21 cellular contexts compared by ENCODE assay signal in the genomic region with DNA sequence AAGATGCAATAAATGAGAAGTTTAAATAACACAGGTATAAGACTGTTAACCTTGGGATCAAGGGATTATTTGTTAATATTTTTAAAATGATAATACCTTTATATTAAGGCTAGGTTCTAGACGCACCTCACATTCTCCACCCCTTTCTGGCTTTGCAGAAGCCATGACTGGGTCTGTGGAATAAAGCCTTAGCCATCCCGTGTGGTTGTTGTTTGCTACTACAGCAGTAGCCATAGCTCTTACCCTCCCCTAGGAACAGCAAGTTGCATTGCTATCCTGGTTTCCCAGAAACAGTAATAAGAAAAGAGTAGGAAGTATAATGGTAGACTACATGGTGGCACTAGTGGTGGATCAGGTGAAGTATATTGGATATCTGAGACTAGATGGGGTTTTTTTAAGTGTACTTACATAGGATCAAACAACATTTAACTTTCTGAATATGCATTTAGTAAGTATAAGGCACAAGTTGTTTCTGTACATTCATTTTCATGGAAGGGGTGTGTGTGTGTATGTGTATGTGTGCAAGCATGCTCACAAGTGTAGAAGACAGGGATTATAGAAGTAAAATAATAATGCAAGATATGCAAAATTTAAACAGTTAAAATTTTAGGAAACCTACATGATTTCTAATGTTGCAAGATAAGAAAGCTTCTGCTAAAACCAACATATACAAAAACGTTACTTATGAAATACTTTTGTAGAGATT.
A peak's percentile ranks its signal among the peaks of the same experiment; 100 is the strongest.
DNase-seq lines count a peak whose midpoint lies in the region; ATAC-seq and TF ChIP-seq lines count a peak whose summit lies in the region.
"Had no signal": no experiment of that assay in that cellular context is flagged by ENCODE, and none has a peak within 500 bp of the region (broad histone marks: within the 10 kb centered on the region; RNA-seq: fewer than 3 reads in every experiment).

No MANE protein-coding gene starts in this region.

- DNase-seq in G401 (ENCODE audit: low spot score), result peak; percentile 9
- peak; percentile 3 for DNase-seq in NAMALWA (ENCODE audit: low spot score)
- DNase-seq in choroid plexus epithelial cell (ENCODE audit: low read depth), result no peak
- no peak for DNase-seq in nephron progenitor cell
- DNase-seq in activated CD4-positive, alpha-beta T cell treated with anti-CD3 and anti-CD28 coated beads, Interleukin-2, amount 10 ng/mL, durations not matched to agents 7 days and 5 days, result no peak
- no peak for DNase-seq in NCI-H187 treated with DMSO at 0.1 percent for 48 hours (lab: John Stamatoyannopoulos, UW)
- DNase-seq in MM.1S, result no peak
- DNase-seq: activated B cell treated with CpG ODN at 0.5 μM for 24 hours; activated CD8-positive, alpha-beta memory T cell treated with anti-CD3 and anti-CD28 coated beads for 24 hours; activated naive CD8-positive, alpha-beta T cell treated with anti-CD3 and anti-CD28 coated beads, Interleukin-2, amount 50 U/mL, for 24 hours; central memory CD4-positive, alpha-beta T cell; effector CD8-positive, alpha-beta T cell; left colon; mucosa of descending colon; NCI-H146; Right ventricle myocardium superior; stimulated activated CD4-positive, alpha-beta T cell treated with anti-CD3 and anti-CD28 coated beads, Interleukin-2, amount 100 ng/mL, for 24 hours had no signal

- H3K27ac Mint-ChIP-seq in nephron progenitor cell, result no peak overlapping the region
- no peak overlapping the region for H3K27ac Mint-ChIP-seq in activated CD4-positive, alpha-beta T cell treated with anti-CD3 and anti-CD28 coated beads, Interleukin-2, amount 10 ng/mL, durations not matched to agents 7 days and 5 days
- H3K27ac Mint-ChIP-seq: activated B cell treated with CpG ODN at 0.5 μM for 24 hours; activated naive CD8-positive, alpha-beta T cell treated with anti-CD3 and anti-CD28 coated beads, Interleukin-2, amount 50 U/mL, for 24 hours; T-helper 1 cell treated with Interleukin-12 subunit alpha and Interleukin-12 subunit beta and Interleukin-4 antibody, amounts not matched to agents 30 μg/mL and 1 μg/mL, for 36 hours had no signal

- no peaks in the 10 kb centered on the region for H3K36me3 ChIP-seq in MM.1S (replicated peaks; ENCODE audit: insufficient read depth, low read length)
- H3K36me3 ChIP-seq: vagina had no signal

- H3K9me3 ChIP-seq in MM.1S (replicated peaks; ENCODE audit: insufficient read depth, low read length), result no peaks in the 10 kb centered on the region
- H3K9me3 ChIP-seq: mucosa of descending colon, vagina had no signal

- no peak for ATAC-seq in HG03025 (IDR thresholded peaks at IDR 0.05; ENCODE audit: low FRiP score, unreplicated experiment)
- ATAC-seq: activated naive CD8-positive, alpha-beta T cell treated with anti-CD3 and anti-CD28 coated beads, Interleukin-2, amount 50 U/mL, for 24 hours; left colon; mucosa of descending colon had no signal

- no peak overlapping the region for H2AFZ ChIP-seq in MM.1S (ENCODE audit: low read length)
- H2AFZ ChIP-seq: hepatocyte had no signal

- H3K27me3 Mint-ChIP-seq in nephron progenitor cell (ENCODE audit: low read depth, poor library complexity), result no peaks in the 10 kb centered on the region
- no peaks in the 10 kb centered on the region for H3K27me3 Mint-ChIP-seq in activated CD4-positive, alpha-beta T cell treated with anti-CD3 and anti-CD28 coated beads, Interleukin-2, amount 10 ng/mL, durations not matched to agents 7 days and 5 days
- H3K27me3 Mint-ChIP-seq: activated B cell treated with CpG ODN at 0.5 μM for 24 hours; activated naive CD8-positive, alpha-beta T cell treated with anti-CD3 and anti-CD28 coated beads, Interleukin-2, amount 50 U/mL, for 24 hours had no signal

- no peaks in the 10 kb centered on the region for H3K4me1 ChIP-seq in MM.1S (ENCODE audit: low read length)
- H3K4me1 ChIP-seq: vagina had no signal

- H3K27ac ChIP-seq in MM.1S (ENCODE audit: low read length), result no peak overlapping the region
- H3K27ac ChIP-seq: hepatocyte, vagina had no signal

- no peaks in the 10 kb centered on the region for H3K27me3 ChIP-seq in MM.1S (replicated peaks; ENCODE audit: insufficient read depth, low read length)
- H3K27me3 ChIP-seq: hepatocyte, vagina had no signal

- TF ChIP-seq CTCF in choroid plexus epithelial cell (conservative IDR thresholded peaks at IDR 0.05; ENCODE audit: low read depth, low read length) (peak; percentile 6), nephron progenitor cell (IDR thresholded peaks at IDR 0.05) (peak; percentile 15), MM.1S (IDR thresholded peaks at IDR 0.05; ENCODE audit: low read length) (no peak)

- CTCF ChIA-PET in activated CD4-positive, alpha-beta T cell treated with anti-CD3 and anti-CD28 coated beads, Interleukin-2, amount 10 ng/mL, durations not matched to agents 7 days and 5 days (lab: Charles Lee), result interaction anchor here (0.6 kb wide), 1 partner anchor 531 kb away, joined by 3 read pairs; no protein-coding TSS in a partner anchor

- H3K4me1 Mint-ChIP-seq in nephron progenitor cell, result no peaks in the 10 kb centered on the region
- no peaks in the 10 kb centered on the region for H3K4me1 Mint-ChIP-seq in activated CD4-positive, alpha-beta T cell treated with anti-CD3 and anti-CD28 coated beads, Interleukin-2, amount 10 ng/mL, durations not matched to agents 7 days and 5 days
- H3K4me1 Mint-ChIP-seq: activated B cell treated with CpG ODN at 0.5 μM for 24 hours; activated naive CD8-positive, alpha-beta T cell treated with anti-CD3 and anti-CD28 coated beads, Interleukin-2, amount 50 U/mL, for 24 hours had no signal

- H3K4me3 Mint-ChIP-seq in nephron progenitor cell, result no peak overlapping the region
- H3K4me3 Mint-ChIP-seq in activated CD4-positive, alpha-beta T cell treated with anti-CD3 and anti-CD28 coated beads, Interleukin-2, amount 10 ng/mL, durations not matched to agents 7 days and 5 days, result no peak overlapping the region
- H3K4me3 Mint-ChIP-seq: activated B cell treated with CpG ODN at 0.5 μM for 24 hours; activated naive CD8-positive, alpha-beta T cell treated with anti-CD3 and anti-CD28 coated beads, Interleukin-2, amount 50 U/mL, for 24 hours; T-helper 1 cell treated with Interleukin-12 subunit alpha and Interleukin-12 subunit beta and Interleukin-4 antibody, amounts not matched to agents 30 μg/mL and 1 μg/mL, for 36 hours had no signal

- no peaks in the 10 kb centered on the region for H3F3A ChIP-seq in MM.1S (ENCODE audit: insufficient read depth, low read length)

- POLR2A ChIA-PET in activated CD4-positive, alpha-beta T cell treated with anti-CD3 and anti-CD28 coated beads, Interleukin-2, amount 10 ng/mL, durations not matched to agents 7 days and 5 days (lab: Charles Lee), result interaction anchor here (0.6 kb wide), 1 partner anchor 429 kb away, joined by 3 read pairs; no protein-coding TSS in a partner anchor

- H3K79me2 ChIP-seq in MM.1S (ENCODE audit: low read length), result no peaks in the 10 kb centered on the region
- H3K79me2 ChIP-seq: hepatocyte had no signal

- H4K20me1 ChIP-seq in MM.1S (ENCODE audit: insufficient read depth, low read length), result no peaks in the 10 kb centered on the region

- H3K9ac ChIP-seq in MM.1S (ENCODE audit: low read length), result no peak overlapping the region

- H3K36me3 Mint-ChIP-seq in nephron progenitor cell (ENCODE audit: low read depth), result no peaks in the 10 kb centered on the region
- H3K36me3 Mint-ChIP-seq in activated CD4-positive, alpha-beta T cell treated with anti-CD3 and anti-CD28 coated beads, Interleukin-2, amount 10 ng/mL, durations not matched to agents 7 days and 5 days (ENCODE audit: low read depth), result no peaks in the 10 kb centered on the region

- H3K9me3 Mint-ChIP-seq in nephron progenitor cell, result peaks cover 15% of the 10 kb centered on the region
- peaks cover 9% of the 10 kb centered on the region for H3K9me3 Mint-ChIP-seq in activated CD4-positive, alpha-beta T cell treated with anti-CD3 and anti-CD28 coated beads, Interleukin-2, amount 10 ng/mL, durations not matched to agents 7 days and 5 days
- H3K9me3 Mint-ChIP-seq: activated naive CD8-positive, alpha-beta T cell treated with anti-CD3 and anti-CD28 coated beads, Interleukin-2, amount 50 U/mL, for 24 hours had no signal

- no peaks in the 10 kb centered on the region for H3K9me2 ChIP-seq in MM.1S (replicated peaks; ENCODE audit: insufficient read depth, low read length)

- H3K4me3 ChIP-seq in choroid plexus epithelial cell (ENCODE audit: low read depth, low read length) (no peak overlapping the region), MM.1S (ENCODE audit: low read length) (no peak overlapping the region)
- H3K4me3 ChIP-seq: hepatocyte, mucosa of descending colon, vagina had no signal

- H3K4me2 ChIP-seq in MM.1S (ENCODE audit: low read depth, low read length), result no peak overlapping the region
- H3K4me2 ChIP-seq: hepatocyte had no signal

- in situ Hi-C loops in G401 (cut with HindIII; ENCODE audit: low sequenced_read_pairs), result no loop called here

Comparison
In these comparisons a context has a peak if more than half of its experiments do, and no peak if none do; other contexts are left out.
1. DNase-seq: peak in G401 (single experiment) and NAMALWA (single experiment); none in choroid plexus epithelial cell (single experiment), nephron progenitor cell (single experiment), activated CD4-positive, alpha-beta T cell treated with anti-CD3 and anti-CD28 coated beads, Interleukin-2, amount 10 ng/mL, durations not matched to agents 7 days and 5 days (single experiment), NCI-H187 treated with DMSO at 0.1 percent for 48 hours (single experiment) and MM.1S (single experiment).